ENCODE assay signal across 1 cellular context in the genomic region with DNA sequence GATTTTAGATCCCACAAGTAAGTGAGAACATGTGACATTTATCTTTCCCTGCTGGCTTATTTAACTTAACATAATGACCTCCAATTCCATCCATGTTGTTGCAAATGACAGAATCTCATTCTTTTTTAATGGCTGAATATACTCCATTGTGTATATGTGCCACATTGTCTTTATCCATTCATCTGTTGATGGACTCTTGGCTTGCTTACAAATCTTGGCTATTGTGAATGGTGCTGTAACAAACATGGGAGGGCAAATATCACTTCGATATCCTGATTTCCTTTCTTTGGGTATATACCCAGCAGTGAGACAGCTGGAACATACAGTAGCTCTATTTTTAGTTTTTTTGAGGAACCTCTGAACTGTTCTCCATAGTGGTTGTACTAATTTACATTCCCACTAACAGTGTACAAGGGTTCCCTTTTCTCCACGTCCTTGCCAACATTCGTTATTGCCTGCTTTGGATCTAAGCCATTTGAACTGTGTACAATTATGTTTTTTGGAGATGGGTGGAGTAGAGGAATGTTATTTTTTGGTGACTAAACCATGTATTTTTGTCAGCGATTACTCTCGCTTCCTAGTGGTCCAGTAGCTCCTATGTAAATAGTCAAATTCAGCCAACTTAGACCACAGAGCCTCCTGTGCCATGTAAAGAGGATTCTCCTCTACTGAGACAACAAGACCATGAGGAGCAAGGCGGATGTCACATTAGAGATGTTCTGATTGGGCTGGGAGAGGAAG.
TF ChIP-seq lines count a peak whose summit lies in the region.

No MANE protein-coding gene starts in this region.

TF ChIP-seq in H1, 55 proteins besides CTCF, POLR2A, EP300 and RAD21:
- no peak for TF ChIP-seq YY1 (IDR thresholded peaks at IDR 0.05; ENCODE audit: low read depth, low read length)
